24 cellular contexts compared by ENCODE assay signal in the genomic region with DNA sequence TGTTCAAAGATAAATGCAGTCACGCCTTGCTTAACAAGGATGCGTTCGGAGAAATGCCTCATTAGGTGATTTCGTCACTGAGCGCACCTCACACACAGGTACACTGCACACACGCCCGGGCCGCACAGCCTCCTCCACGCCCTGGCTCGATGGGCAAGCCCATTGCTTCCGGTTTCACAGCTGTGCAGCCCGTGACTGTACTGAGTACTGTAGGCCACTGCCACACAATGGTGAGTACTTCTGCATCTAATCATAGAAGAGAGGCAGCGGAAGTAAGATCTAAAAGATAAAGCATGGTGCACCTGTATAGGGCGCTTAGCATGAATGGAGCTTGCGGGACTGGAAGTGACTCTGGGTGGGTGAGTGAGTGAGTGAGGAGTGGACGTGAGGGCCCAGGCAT. TPM values are rescaled to one million over a fixed set of nuclear protein-coding genes. Genes with fewer than 3 reads are reported as not detected.
A peak's percentile ranks its signal among the peaks of the same experiment; 100 is the strongest.
DNase-seq lines count a peak whose midpoint lies in the region; ATAC-seq lines count a peak whose summit lies in the region.
"Had no signal": no experiment of that assay in that cellular context is flagged by ENCODE, and none has a peak within 500 bp of the region (broad histone marks: within the 10 kb centered on the region; RNA-seq: fewer than 3 reads in every experiment).

No MANE protein-coding gene starts in this region.

- no peak overlapping the region for H3K27ac ChIP-seq in caudate nucleus (ENCODE audit: low read depth, low read length)
- H3K27ac ChIP-seq: suprapubic skin, uterus had no signal

- DNase-seq in NCI-H146 (lab: John Stamatoyannopoulos, UW) (peak; percentile 33), NCI-H146 treated with DMSO at 0.1 percent for 48 hours (lab: John Stamatoyannopoulos, UW; ENCODE audit: unreplicated experiment) (no peak), NCI-H345 treated with DMSO at 0.1 percent for 48 hours (lab: John Stamatoyannopoulos, UW; ENCODE audit: unreplicated experiment) (peak; percentile 17), SW480 (ENCODE audit: low spot score) (peak; percentile 64), posterior vena cava (ENCODE audit: low spot score) (peak; percentile 26), caudate nucleus (lab: John Stamatoyannopoulos, UW) (no peak)
- DNase-seq: activated CD4-positive, alpha-beta memory T cell treated with anti-CD3 and anti-CD28 coated beads for 36 hours; activated effector memory CD4-positive, alpha-beta T cell treated with Interleukin-2 at 50 U/mL for 16 hours; AML-193; CD8-positive, alpha-beta T cell; cerebellar nuclear complex; GF-D8; mesenchymal stem cell; MV-4-11; retina; small intestine; T-helper 1 cell; uterus had no signal

- ATAC-seq in HG02973 (IDR thresholded peaks at IDR 0.05; ENCODE audit: unreplicated experiment) = no peak
- ATAC-seq in GM19463 (IDR thresholded peaks at IDR 0.05; ENCODE audit: unreplicated experiment) = no peak
- ATAC-seq: activated CD4-positive, CD25-positive, alpha-beta regulatory T cell treated with anti-CD3 and anti-CD28 coated beads, Interleukin-2, amount 50 U/mL, for 24 hours; CD8-positive, alpha-beta T cell; Right ventricle myocardium inferior; stimulated activated effector memory CD8-positive, alpha-beta T cell treated with anti-CD3 and anti-CD28 coated beads, Interleukin-12 subunit alpha, Interleukin-12 subunit beta, amount 100 ng/mL, for 72 hours had no signal

- intact Hi-C loops in posterior vena cava (cut with DNase I) = no loop called here

RNA-seq across cellular contexts. Expression of gene RIMBP2, which starts 4.3 kb away (rescaled TPM):
- 1 to 10 TPM; 1.3 to 1.7 TPM for total RNA-seq in posterior vena cava
- total RNA-seq: CD8-positive, alpha-beta T cell; Right ventricle myocardium inferior had no signal

Comparison
In these comparisons a context has a peak if more than half of its experiments do, and no peak if none do; other contexts are left out.
1. DNase-seq: peak in NCI-H146 (single experiment), NCI-H345 treated with DMSO at 0.1 percent for 48 hours (single experiment), SW480 (single experiment) and posterior vena cava (single experiment); none in NCI-H146 treated with DMSO at 0.1 percent for 48 hours (single experiment) and caudate nucleus (0 of 61).